ENCODE assay signal across 31 cellular contexts in genomic region chr7:154682003-154682402, GRCh38.
"Had no signal": no experiment of that assay in that cellular context is flagged by ENCODE, and none has a peak within 500 bp of the region (broad histone marks: within the 10 kb centered on the region; RNA-seq: fewer than 3 reads in every experiment).

No MANE protein-coding gene starts in this region.

- H3K4me3 ChIP-seq: PC-9, SJSA1, SK-N-MC had no signal

- H3K9ac ChIP-seq: KMS-11 had no signal

- FAIRE-seq: RCC 7860 had no signal

- H3K4me2 ChIP-seq: KMS-11, PC-9 had no signal

- H3K36me3 ChIP-seq: SJSA1 had no signal

- DNase-seq: Karpas-422, MM.1S, MV-4-11, NCI-H1092, NCI-H1105, NCI-H1417 treated with DMSO at 0.1 percent for 48 hours, NCI-H1436 treated with DMSO at 0.1 percent for 48 hours, NCI-H1694 treated with DMSO at 0.1 percent for 48 hours, NCI-H187 treated with DMSO at 0.1 percent for 48 hours, NCI-H2029, NCI-H2081, NCI-H2171 treated with DMSO at 0.1 percent for 48 hours, NCI-H2227 treated with DMSO at 0.1 percent for 48 hours, NCI-H345, NCI-H446, NCI-H510A treated with DMSO at 0.1 percent for 48 hours, NCI-H524 treated with DMSO at 0.1 percent for 48 hours, NCI-H526 treated with DMSO at 0.1 percent for 48 hours, NCI-H774, PC-9, SHP77, SIG-M5, T-cell had no signal

- ATAC-seq: Panc1, Right ventricle myocardium inferior, SK-N-SH treated with all-trans-retinoic acid at 6 μM for 48 hours, T-cell had no signal

- H3K27me3 ChIP-seq: SJSA1 had no signal

- H3K27ac ChIP-seq: KMS-11, PC-9, RWPE1, SJSA1, SK-N-MC had no signal

- H3K4me1 ChIP-seq: SJSA1 had no signal

- H2AFZ ChIP-seq: PC-9 had no signal
